In the genomic region with DNA sequence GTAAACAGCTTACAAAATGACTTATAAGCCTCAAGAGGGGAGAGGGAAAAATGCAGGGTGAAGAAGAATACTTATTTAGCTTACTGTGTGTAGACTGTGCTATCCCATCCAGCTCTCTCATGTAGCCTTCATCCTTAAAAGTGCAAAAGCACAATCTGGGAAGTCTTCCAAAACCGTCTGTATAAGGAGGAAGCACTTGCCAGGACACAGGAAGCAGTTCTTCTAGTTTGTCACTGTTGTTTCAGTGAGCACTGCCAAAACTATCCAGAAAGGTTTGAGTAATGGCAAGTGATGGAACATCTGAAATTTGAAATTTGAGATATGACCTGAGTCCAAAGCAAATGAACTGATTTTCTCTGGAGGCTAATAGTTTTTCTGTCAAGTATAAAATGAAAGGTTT, we compare ENCODE assay signal across 15 cellular contexts.
"Had no signal": no experiment of that assay in that cellular context is flagged by ENCODE, and none has a peak within 500 bp of the region (broad histone marks: within the 10 kb centered on the region; RNA-seq: fewer than 3 reads in every experiment).

No MANE protein-coding gene starts in this region.

- H3K9me3 ChIP-seq: lower lobe of right lung, psoas muscle, right lobe of liver, suprapubic skin, upper lobe of left lung had no signal

- H3K36me3 ChIP-seq: heart left ventricle, lower lobe of right lung, right lobe of liver, suprapubic skin, upper lobe of left lung had no signal

- H3K4me1 ChIP-seq: heart left ventricle, lower lobe of right lung, psoas muscle, right lobe of liver, suprapubic skin, upper lobe of left lung had no signal

- DNase-seq: activated CD4-positive, CD25-positive, alpha-beta regulatory T cell treated with anti-CD3 and anti-CD28 coated beads, Interleukin-2, amount 50 U/mL, for 72 hours; activated naive CD4-positive, alpha-beta T cell treated with Interleukin-2 at 50 U/mL for 16 hours; anterior cingulate cortex; cerebellar nuclear complex; effector memory CD4-positive, alpha-beta T cell; heart left ventricle; immature natural killer cell; left cardiac atrium; lower lobe of right lung; midbrain; psoas muscle; right lobe of liver; upper lobe of left lung had no signal

- H3K27me3 ChIP-seq: heart left ventricle, right lobe of liver, suprapubic skin, upper lobe of left lung had no signal

- H3K27ac ChIP-seq: epithelial cell of prostate, heart left ventricle, lower lobe of right lung, psoas muscle, right lobe of liver, suprapubic skin, upper lobe of left lung had no signal

- H3K4me3 ChIP-seq: heart left ventricle, lower lobe of right lung, psoas muscle, right lobe of liver, suprapubic skin, upper lobe of left lung had no signal
